In genomic region chr14:99287269-99287942, GRCh38 we compare ENCODE assay signal across 12 cellular contexts. TPM values are rescaled to one million over a fixed set of nuclear protein-coding genes. Genes with fewer than 3 reads are reported as not detected.
DNase-seq lines count a peak whose midpoint lies in the region; ATAC-seq and TF ChIP-seq lines count a peak whose summit lies in the region.
"Had no signal": no experiment of that assay in that cellular context is flagged by ENCODE, and none has a peak within 500 bp of the region (broad histone marks: within the 10 kb centered on the region; RNA-seq: fewer than 3 reads in every experiment).

No MANE protein-coding gene starts in this region.

- H3K9me3 ChIP-seq in HEK293 (ENCODE audit: control insufficient read depth, insufficient read depth, low read depth, low read length) (no peaks in the 10 kb centered on the region), mucosa of descending colon (no peaks in the 10 kb centered on the region), left lung (no peaks in the 10 kb centered on the region)

- TF ChIP-seq CTCF in HEK293 (tag by site-specific recombination; IDR thresholded peaks at IDR 0.05): no peak
- no peak for TF ChIP-seq CTCF in mucosa of descending colon (IDR thresholded peaks at IDR 0.05)
- no peak for TF ChIP-seq CTCF in left lung (IDR thresholded peaks at IDR 0.05)

- intact Hi-C loops in mucosa of descending colon (cut with DNase I, micrococcal nuclease) (no loop called here), left lung (cut with DNase I) (no loop called here)

- H3K36me3 ChIP-seq in HEK293 (ENCODE audit: control insufficient read depth in 2 of 2, insufficient read depth in 1 of 2, low read length in 2 of 2) (no peaks in the 10 kb centered on the region), mucosa of descending colon (ENCODE audit: low read depth) (no peaks in the 10 kb centered on the region), left lung (no peaks in the 10 kb centered on the region)

- H3K27ac Mint-ChIP-seq in IgD-negative memory B cell: peak overlapping the region in 1 of 3 donors; percentile 93

- H3K4me3 Mint-ChIP-seq in IgD-negative memory B cell: peak overlapping the region in 3 of 4 donors; percentile 29 to 58 (median 40)

- H3K36me3 Mint-ChIP-seq in IgD-negative memory B cell: peaks cover 2% of the 10 kb centered on the region

- H3K9me3 Mint-ChIP-seq in IgD-negative memory B cell: peaks cover 0 to 2% (median 0%) of the 10 kb centered on the region in 3 donors

- POLR2A ChIA-PET in HEK293 (lab: Yijun Ruan, JAX): no interaction called here

- H3K4me1 ChIP-seq in HEK293 (ENCODE audit: control insufficient read depth, insufficient read depth, low read length) (no peaks in the 10 kb centered on the region), mucosa of descending colon (ENCODE audit: low read depth) (no peaks in the 10 kb centered on the region), left lung (no peaks in the 10 kb centered on the region)

- H3K27me3 Mint-ChIP-seq in IgD-negative memory B cell: peaks cover 17% of the 10 kb centered on the region

- peaks cover 0 to 39% of the 10 kb centered on the region in 2 donors for H3K27me3 ChIP-seq in left lung

- ATAC-seq in mucosa of descending colon (peak; percentile 52), left lung (no peak)

- no peak overlapping the region for H3K4me3 ChIP-seq in HEK293 (ENCODE audit: low read depth, low read length)
- no peak overlapping the region for H3K4me3 ChIP-seq in mucosa of descending colon
- H3K4me3 ChIP-seq in left lung: no peak overlapping the region

- peaks cover 0 to 2% (median 0%) of the 10 kb centered on the region in 3 donors for H3K4me1 Mint-ChIP-seq in IgD-negative memory B cell

- CTCF ChIA-PET in HEK293 (lab: Yijun Ruan, JAX): interaction anchor here (1.2 kb wide), 1 partner anchor 128 kb away, joined by 3 read pairs; no protein-coding TSS in a partner anchor

- H3K27ac ChIP-seq in HEK293 (ENCODE audit: extremely low read depth, low read depth, low read length) (no peak overlapping the region), left lung (no peak overlapping the region)
- H3K27ac ChIP-seq: 22Rv1 had no signal

- peak; percentile 89 for DNase-seq in NK-92 treated with Interleukin-12 subunit alpha and Interleukin-12 subunit beta, amount 100 ng/mL, for 24 hours (lab: John Stamatoyannopoulos, UW)
- DNase-seq in NK-92 (lab: John Stamatoyannopoulos, UW; ENCODE audit: unreplicated experiment) (no peak), mucosa of descending colon (no peak), left lung (no peak), DMS153 (lab: John Stamatoyannopoulos, UW) (no peak), NCI-H82 treated with DMSO at 0.1 percent for 48 hours (lab: John Stamatoyannopoulos, UW; ENCODE audit: unreplicated experiment) (no peak)
- DNase-seq: activated CD4-positive, alpha-beta T cell treated with anti-CD3 and anti-CD28 coated beads for 4 hours; NCI-H1694 treated with DMSO at 0.1 percent for 48 hours; stimulated activated naive CD4-positive, alpha-beta T cell had no signal

TF ChIP-seq in HEK293, 187 proteins besides CTCF, POLR2A, EP300 and RAD21:
- peak; percentile 29; the same call in 1 of the 2 replicates for TF ChIP-seq EGR2 (tag by site-specific recombination; IDR thresholded peaks at IDR 0.05; ENCODE audit: low read depth)
- TF ChIP-seq ZFHX2 (tag by site-specific recombination; conservative IDR thresholded peaks at IDR 0.05): 0 out of 2 replicates have a peak, but pooled peaks have one; percentile 36
- TF ChIP-seq ZNF146 (tag by site-specific recombination; IDR thresholded peaks at IDR 0.05): no peak
- TF ChIP-seq ZNF776 (tag by site-specific recombination; IDR thresholded peaks at IDR 0.05; ENCODE audit: borderline replicate concordance): no peak

RNA-seq across cellular contexts. Expression of gene BCL11B, which starts 15.4 kb away (rescaled TPM):
- 0.38 TPM for polyA plus RNA-seq in IgD-negative memory B cell
- total RNA-seq in mucosa of descending colon (1 to 10 TPM; 2.5 to 5.6 (median 4.9) TPM), left lung (1 to 10 TPM; 1.4 to 2.4 TPM)
